13 cellular contexts compared by ENCODE assay signal in the genomic region with DNA sequence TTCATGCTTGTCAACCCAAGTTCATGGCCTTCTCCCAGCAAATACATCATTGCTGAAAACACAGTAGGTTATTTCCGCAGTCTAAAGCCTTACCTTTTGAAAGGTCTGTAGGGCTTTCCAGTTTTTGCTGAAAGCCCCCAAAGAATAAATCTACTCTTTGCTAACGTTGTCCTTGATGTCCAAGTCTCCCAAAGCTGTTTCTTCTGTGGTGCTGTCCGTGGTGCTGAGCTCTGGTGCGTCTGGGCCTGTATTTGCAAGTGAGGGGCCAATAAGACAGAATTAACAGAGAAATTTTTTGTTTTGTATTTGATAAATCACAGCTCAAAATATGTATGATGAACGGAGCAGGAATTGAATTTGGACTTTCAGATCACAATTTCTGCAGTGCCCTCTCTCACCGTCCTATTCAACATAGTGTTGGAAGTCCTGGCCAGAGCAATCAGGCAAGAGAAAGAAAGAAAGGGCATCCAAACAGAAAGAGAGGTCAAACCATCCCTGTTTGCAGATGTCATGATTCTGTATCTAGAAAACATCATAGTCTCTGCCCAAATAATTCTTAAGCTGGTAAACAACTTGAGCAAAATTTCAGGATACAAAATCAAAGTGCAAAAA. TPM values are rescaled to one million over a fixed set of nuclear protein-coding genes. Genes with fewer than 3 reads are reported as not detected.
DNase-seq lines count a peak whose midpoint lies in the region; ATAC-seq and TF ChIP-seq lines count a peak whose summit lies in the region.
"Had no signal": no experiment of that assay in that cellular context is flagged by ENCODE, and none has a peak within 500 bp of the region (broad histone marks: within the 10 kb centered on the region; RNA-seq: fewer than 3 reads in every experiment).

No MANE protein-coding gene starts in this region.

- H3K27ac ChIP-seq in DND-41 (ENCODE audit: low read length) = no peak overlapping the region
- no peak overlapping the region for H3K27ac ChIP-seq in liver (ENCODE audit: low read depth in 1 of 2, low read length in 2 of 2)

- H3K4me2 ChIP-seq in DND-41 (ENCODE audit: insufficient read depth, low read length) = no peak overlapping the region

- 20% methylated on average over 6 of the region's 6 CpGs for WGBS in liver

- ATAC-seq in DND-41 (ENCODE audit: insufficient read depth, low read depth) (no peak), HG03039 (IDR thresholded peaks at IDR 0.05; ENCODE audit: unreplicated experiment) (no peak), HG03439 (IDR thresholded peaks at IDR 0.05; ENCODE audit: unreplicated experiment) (no peak)

- H3K9ac ChIP-seq in DND-41 (ENCODE audit: low read depth, low read length) = no peak overlapping the region
- no peak overlapping the region for H3K9ac ChIP-seq in liver (ENCODE audit: low read depth in 1 of 2, low read length in 2 of 2)

- H3K9me3 ChIP-seq in DND-41 (ENCODE audit: insufficient read depth, low read length, severe bottlenecking) (no peaks in the 10 kb centered on the region), liver (ENCODE audit: control insufficient read depth in 4 of 4, low read length in 3 of 4) (peaks cover 0 to 4% (median 0%) of the 10 kb centered on the region in 4 donors)

- H4K20me1 ChIP-seq in DND-41 (ENCODE audit: insufficient read depth, low read length) = no peaks in the 10 kb centered on the region

- TF ChIP-seq RAD21 in liver (IDR thresholded peaks at IDR 0.05) = no peak

- no peaks in the 10 kb centered on the region for H3K36me3 ChIP-seq in DND-41 (ENCODE audit: insufficient read depth, low read length)
- H3K36me3 ChIP-seq in liver (ENCODE audit: control insufficient read depth in 4 of 4, insufficient read depth in 3 of 4, low read depth in 1 of 4, low read length in 3 of 4) = no peaks in the 10 kb centered on the region

- H3K4me1 ChIP-seq in DND-41 (ENCODE audit: insufficient read depth, low read length) (no peaks in the 10 kb centered on the region), liver (ENCODE audit: control insufficient read depth in 4 of 4, insufficient read depth in 4 of 4, low read length in 3 of 4) (no peaks in the 10 kb centered on the region)

- H3K27me3 ChIP-seq in DND-41 (ENCODE audit: insufficient read depth, low read length, poor library complexity) (no peaks in the 10 kb centered on the region), liver (ENCODE audit: control insufficient read depth in 4 of 4, insufficient read depth in 4 of 4, low read length in 3 of 4) (peaks cover 0 to 3% (median 0%) of the 10 kb centered on the region in 4 donors)

- no peak overlapping the region for H2AFZ ChIP-seq in DND-41 (ENCODE audit: low read depth, low read length)

- DNase-seq in DND-41 (peak; percentile 61), LHCN-M2 (ENCODE audit: low read depth) (peak; percentile 18), amniotic epithelial cell (ENCODE audit: low read depth) (peak; percentile 8), NCI-H2029 treated with DMSO at 0.1 percent for 48 hours (lab: John Stamatoyannopoulos, UW) (no peak), pons (ENCODE audit: low spot score) (no peak)
- DNase-seq: NCI-H524 treated with DMSO at 0.1 percent for 48 hours, T-helper 9 cell had no signal

- TF ChIP-seq CTCF in DND-41 (IDR thresholded peaks at IDR 0.05; ENCODE audit: borderline replicate concordance, extremely low read depth, low read length, poor library complexity, severe bottlenecking) = no peak
- no peak for TF ChIP-seq CTCF in liver (IDR thresholded peaks at IDR 0.05; ENCODE audit: low read depth, low read length, missing input control)

- H3K4me3 ChIP-seq in DND-41 (ENCODE audit: low read depth in 1 of 2, low read length in 2 of 2) (no peak overlapping the region), liver (ENCODE audit: low read depth in 1 of 3, low read length in 3 of 3) (no peak overlapping the region)
- H3K4me3 ChIP-seq: lung had no signal

- H3K79me2 ChIP-seq in DND-41 (ENCODE audit: insufficient read depth, low read length) = no peaks in the 10 kb centered on the region

TF ChIP-seq in liver, 16 proteins besides CTCF, POLR2A, EP300 and RAD21:
- TF ChIP-seq, protein P1, sequence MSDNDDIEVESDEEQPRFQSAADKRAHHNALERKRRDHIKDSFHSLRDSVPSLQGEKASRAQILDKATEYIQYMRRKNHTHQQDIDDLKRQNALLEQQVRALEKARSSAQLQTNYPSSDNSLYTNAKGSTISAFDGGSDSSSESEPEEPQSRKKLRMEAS (IDR thresholded peaks at IDR 0.05) = no peak
- no peak for TF ChIP-seq FOXA1 (IDR thresholded peaks at IDR 0.05)
- TF ChIP-seq, protein P2, sequence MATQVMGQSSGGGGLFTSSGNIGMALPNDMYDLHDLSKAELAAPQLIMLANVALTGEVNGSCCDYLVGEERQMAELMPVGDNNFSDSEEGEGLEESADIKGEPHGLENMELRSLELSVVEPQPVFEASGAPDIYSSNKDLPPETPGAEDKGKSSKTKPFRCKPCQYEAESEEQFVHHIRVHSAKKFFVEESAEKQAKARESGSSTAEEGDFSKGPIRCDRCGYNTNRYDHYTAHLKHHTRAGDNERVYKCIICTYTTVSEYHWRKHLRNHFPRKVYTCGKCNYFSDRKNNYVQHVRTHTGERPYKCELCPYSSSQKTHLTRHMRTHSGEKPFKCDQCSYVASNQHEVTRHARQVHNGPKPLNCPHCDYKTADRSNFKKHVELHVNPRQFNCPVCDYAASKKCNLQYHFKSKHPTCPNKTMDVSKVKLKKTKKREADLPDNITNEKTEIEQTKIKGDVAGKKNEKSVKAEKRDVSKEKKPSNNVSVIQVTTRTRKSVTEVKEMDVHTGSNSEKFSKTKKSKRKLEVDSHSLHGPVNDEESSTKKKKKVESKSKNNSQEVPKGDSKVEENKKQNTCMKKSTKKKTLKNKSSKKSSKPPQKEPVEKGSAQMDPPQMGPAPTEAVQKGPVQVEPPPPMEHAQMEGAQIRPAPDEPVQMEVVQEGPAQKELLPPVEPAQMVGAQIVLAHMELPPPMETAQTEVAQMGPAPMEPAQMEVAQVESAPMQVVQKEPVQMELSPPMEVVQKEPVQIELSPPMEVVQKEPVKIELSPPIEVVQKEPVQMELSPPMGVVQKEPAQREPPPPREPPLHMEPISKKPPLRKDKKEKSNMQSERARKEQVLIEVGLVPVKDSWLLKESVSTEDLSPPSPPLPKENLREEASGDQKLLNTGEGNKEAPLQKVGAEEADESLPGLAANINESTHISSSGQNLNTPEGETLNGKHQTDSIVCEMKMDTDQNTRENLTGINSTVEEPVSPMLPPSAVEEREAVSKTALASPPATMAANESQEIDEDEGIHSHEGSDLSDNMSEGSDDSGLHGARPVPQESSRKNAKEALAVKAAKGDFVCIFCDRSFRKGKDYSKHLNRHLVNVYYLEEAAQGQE (IDR thresholded peaks at IDR 0.05) = peak; percentile 98

RNA-seq across cellular contexts. Expression of a gene that starts 9.8 kb away (rescaled TPM):
- total RNA-seq in LHCN-M2 (2014; rRNA removed) (not detected in 2 replicates), liver (not detected)
- polyA plus RNA-seq in LHCN-M2 (2012) = not detected
- not detected for polyA plus RNA-seq in liver
- total RNA-seq: lung, skeletal muscle tissue had no signal
- polyA plus RNA-seq: esophagus, lung had no signal

RNA-seq across cellular contexts. Expression of a gene that starts 43.6 kb away (rescaled TPM):
- total RNA-seq in LHCN-M2 (2014; rRNA removed) = not detected in 2 replicates
- not detected for polyA plus RNA-seq in LHCN-M2 (2012)
- total RNA-seq in liver = not detected
- not detected for polyA plus RNA-seq in liver
- total RNA-seq: lung, skeletal muscle tissue had no signal
- polyA plus RNA-seq: esophagus, lung had no signal

RNA-seq across cellular contexts. Expression of a gene that starts 58.4 kb away (rescaled TPM):
- total RNA-seq in LHCN-M2 (2014; rRNA removed) (not detected in 2 replicates), liver (not detected)
- polyA plus RNA-seq in LHCN-M2 (2012) = not detected
- not detected for polyA plus RNA-seq in liver
- total RNA-seq: lung, skeletal muscle tissue had no signal
- polyA plus RNA-seq: esophagus, lung had no signal

Comparison
In these comparisons a context has a peak if more than half of its experiments do, and no peak if none do; other contexts are left out.
1. DNase-seq: peak in DND-41 (single experiment), LHCN-M2 (single experiment) and amniotic epithelial cell (single experiment); none in NCI-H2029 treated with DMSO at 0.1 percent for 48 hours (single experiment) and pons (single experiment).